9 cellular contexts compared by ENCODE assay signal in the genomic region with DNA sequence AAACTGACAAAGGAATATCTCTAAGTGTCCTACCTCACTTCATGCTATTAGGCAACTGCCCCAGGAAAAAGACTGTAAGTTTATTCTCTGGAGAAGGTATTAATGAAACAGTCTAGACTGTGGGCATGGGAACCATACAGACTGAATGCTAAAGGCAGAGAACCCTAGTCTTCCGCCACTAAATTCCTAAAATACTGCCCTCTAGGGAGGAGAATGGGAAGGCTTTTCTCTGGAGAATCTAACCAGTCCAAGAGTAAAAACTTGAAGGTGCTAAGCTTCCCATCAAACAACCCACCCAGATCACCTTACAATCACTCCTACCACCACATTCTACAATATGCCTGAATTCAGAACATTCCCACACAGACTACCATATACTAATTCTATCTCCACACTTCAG. TPM values are rescaled to one million over a fixed set of nuclear protein-coding genes. Genes with fewer than 3 reads are reported as not detected.
DNase-seq lines count a peak whose midpoint lies in the region; ATAC-seq, FAIRE-seq and TF ChIP-seq lines count a peak whose summit lies in the region.
"Had no signal": no experiment of that assay in that cellular context is flagged by ENCODE, and none has a peak within 500 bp of the region (broad histone marks: within the 10 kb centered on the region; RNA-seq: fewer than 3 reads in every experiment).

No MANE protein-coding gene starts in this region.

- POLR2A ChIA-PET in K562 (lab: Yijun Ruan, JAX) = interaction anchor here (0.6 to 2.0 kb wide), 2 partner anchors 10 to 34 kb away, joined by 3 to 10 read pairs; no protein-coding TSS in a partner anchor

- ATAC-seq in K562 = peak; percentile 65

- no peaks in the 10 kb centered on the region for H3K9me3 ChIP-seq in K562 (replicated peaks; ENCODE audit: control insufficient read depth, insufficient read depth, low read depth, low read length)
- no peaks in the 10 kb centered on the region for H3K9me3 ChIP-seq in neural cell (ENCODE audit: low read length)
- no peaks in the 10 kb centered on the region for H3K9me3 ChIP-seq in vagina

- no peak overlapping the region for H3K27ac ChIP-seq in K562 (ENCODE audit: extremely low read depth, low read depth, low read length)
- H3K27ac ChIP-seq in neural cell (ENCODE audit: low read length) = no peak overlapping the region
- no peak overlapping the region for H3K27ac ChIP-seq in vagina

- no peak for TF ChIP-seq POLR2A in K562 (conservative IDR thresholded peaks at IDR 0.05)
- no peak for TF ChIP-seq POLR2A in vagina (IDR thresholded peaks at IDR 0.05)

- H3K9me1 ChIP-seq in K562 (ENCODE audit: control insufficient read depth, insufficient read depth, low read length) = no peaks in the 10 kb centered on the region

- peaks cover 21% of the 10 kb centered on the region; the same call in 2 of the 3 replicates for H3K36me3 ChIP-seq in K562 (ENCODE audit: control insufficient read depth, insufficient read depth, low read length)
- no peaks in the 10 kb centered on the region for H3K36me3 ChIP-seq in neural cell (ENCODE audit: insufficient read depth, low read length)
- H3K36me3 ChIP-seq in vagina = peaks cover 0 to 18% of the 10 kb centered on the region in 2 donors

- H3K9ac ChIP-seq in K562 (ENCODE audit: insufficient read depth in 1 of 2, low read depth in 2 of 2, low read length in 2 of 2) = peak overlapping the region in 1 of 2 experiments; percentile 9; a peak in 1 of 4 replicates
- H3K9ac ChIP-seq in neural cell (ENCODE audit: low read length) = no peak overlapping the region

- 0 out of 2 replicates have a peak overlapping the region, but pooled peaks have one; percentile 0 for H2AFZ ChIP-seq in K562 (ENCODE audit: low read depth, low read length)
- H2AFZ ChIP-seq in neural cell (ENCODE audit: low read depth, low read length) = no peak overlapping the region

- no peak for TF ChIP-seq EP300 in K562 (IDR thresholded peaks at IDR 0.05; ENCODE audit: low read length)
- TF ChIP-seq EP300 in neural cell (conservative IDR thresholded peaks at IDR 0.05; ENCODE audit: poor library complexity, severe bottlenecking) = no peak

- CTCF ChIA-PET in K562 (lab: Yijun Ruan, JAX; ENCODE audit: low intra/inter-chr PET ratio) = no interaction called here

- H3K4me2 ChIP-seq in K562 (ENCODE audit: insufficient read depth, low read length) = peak overlapping the region; percentile 15; the same call in 1 of the 2 replicates
- H3K4me2 ChIP-seq in neural cell (ENCODE audit: low read length) = no peak overlapping the region

- TF ChIP-seq RAD21 in K562 (CRISPR knock-in tag; conservative IDR thresholded peaks at IDR 0.05 in 1 of 2, IDR thresholded peaks at IDR 0.05 in 1 of 2) (peak; percentile 11 to 33; a peak in 2 of 4 replicates), neural cell (conservative IDR thresholded peaks at IDR 0.05) (no peak)

- intact Hi-C loops in K562 (cut with micrococcal nuclease) (no loop called here), vagina (cut with DNase I) (no loop called here)

- no peaks in the 10 kb centered on the region for H4K20me1 ChIP-seq in K562 (replicated peaks; ENCODE audit: control insufficient read depth, insufficient read depth, low read length)
- H4K20me1 ChIP-seq in neural cell (ENCODE audit: insufficient read depth) = no peaks in the 10 kb centered on the region

- in situ Hi-C loops in K562 (cut with MboI) = no loop called here

- H3K27me3 ChIP-seq in K562 (ENCODE audit: control insufficient read depth in 2 of 2, insufficient read depth in 2 of 2, low read length in 2 of 2) (no peaks in the 10 kb centered on the region), neural cell (ENCODE audit: insufficient read depth, low read depth, low read length) (no peaks in the 10 kb centered on the region), vagina (no peaks in the 10 kb centered on the region)

- no peak overlapping the region for H3K4me3 ChIP-seq in K562
- no peak overlapping the region for H3K4me3 ChIP-seq in neural cell (ENCODE audit: low read length)
- no peak overlapping the region for H3K4me3 ChIP-seq in vagina

- peak; percentile 79 for FAIRE-seq in K562 (lab: Jason Lieb, UNC)

- no TSS peak for BruUV-seq in K562 (replicated peaks; lab: Mats Ljungman, UMichigan)

- TF ChIP-seq CTCF in K562 (IDR thresholded peaks at IDR 0.05 in 2 of 3, conservative IDR thresholded peaks at IDR 0.05 in 1 of 3; ENCODE audit: insufficient read depth in 2 of 3, low read depth in 1 of 3, low read length in 3 of 3) = peak; percentile 45 to 75 (median 67); a peak in 5 of 6 replicates
- peak; percentile 29 for TF ChIP-seq CTCF in neural cell (IDR thresholded peaks at IDR 0.05; ENCODE audit: poor library complexity, severe bottlenecking)
- TF ChIP-seq CTCF in vagina (IDR thresholded peaks at IDR 0.05) = no peak

- peak; percentile 43 for DNase-seq in EH (ENCODE audit: low read depth)
- peak; percentile 27 to 47 for DNase-seq in Kasumi-1 (lab: John Stamatoyannopoulos, UW)
- DNase-seq in K562 (ENCODE audit: extremely low read depth in 1 of 4, low spot score in 3 of 4) = peak; percentile 55 to 67 (median 56)
- no peak for DNase-seq in vagina (ENCODE audit: extremely low spot score in 2 of 2)
- no peak for DNase-seq in stimulated activated naive CD4-positive, alpha-beta T cell treated with Interleukin-2 at 50 U/mL for 16 hours (lab: John Stamatoyannopoulos, UW)
- DNase-seq in NCI-H1048 (lab: John Stamatoyannopoulos, UW) = no peak
- DNase-seq: activated naive CD4-positive, alpha-beta T cell treated with anti-CD3 and anti-CD28 coated beads, Interleukin-2, amount 50 U/mL, for 16 hours; NCI-H524 treated with DMSO at 0.1 percent for 48 hours had no signal

- H3K9me2 ChIP-seq in neural cell (ENCODE audit: insufficient read depth, low read length) = no peaks in the 10 kb centered on the region

- 25% methylated on average over 1 of the region's 1 CpG for WGBS in K562 (ENCODE audit: insufficient coverage, low coverage, missing lambda C conversion rate)

- H3K4me1 ChIP-seq in K562 (replicated peaks in 1 of 2; ENCODE audit: control insufficient read depth in 2 of 2, insufficient read depth in 2 of 2, low read length in 2 of 2) (peaks cover 0 to 16% of the 10 kb centered on the region in 2 experiments; a peak in 2 of 5 replicates), vagina (peaks cover 15% of the 10 kb centered on the region)

- peaks cover 43% of the 10 kb centered on the region for H3K79me2 ChIP-seq in K562 (ENCODE audit: control insufficient read depth, insufficient read depth, low read length)
- H3K79me2 ChIP-seq in neural cell (replicated peaks; ENCODE audit: insufficient read depth, low read length) = no peaks in the 10 kb centered on the region

- no peaks in the 10 kb centered on the region for H3F3A ChIP-seq in neural cell (ENCODE audit: insufficient read depth, low read length, poor library complexity, severe bottlenecking)

TF ChIP-seq in K562, 482 proteins besides CTCF, POLR2A, EP300 and RAD21 (continues in another document):
- TF ChIP-seq EHMT2 (IDR thresholded peaks at IDR 0.05) (0 out of 2 replicates have a peak, but pooled peaks have one; percentile 53), RFX1 (IDR thresholded peaks at IDR 0.05) (peak; percentile 34; the same call in 1 of the 2 replicates), C11orf30 (IDR thresholded peaks at IDR 0.05; ENCODE audit: low read depth) (no peak)

TF ChIP-seq in neural cell, 6 proteins besides CTCF, POLR2A, EP300 and RAD21:
- TF ChIP-seq MXI1 (conservative IDR thresholded peaks at IDR 0.05; ENCODE audit: poor library complexity, severe bottlenecking) = no peak

RNA-seq across cellular contexts. Expression of a gene that starts 3.4 kb away (rescaled TPM):
- total RNA-seq in K562 (2011; cell fraction: chromatin; rRNA removed; ENCODE audit: low replicate concordance) = 17.6 and 65.7 TPM in 2 replicates
- total RNA-seq in K562 (2011; cell fraction: nucleolus; rRNA removed) = 9.3 and 12.1 TPM in 2 replicates
- 18.6 and 21.4 TPM in 2 replicates for total RNA-seq in K562 (2011; cell fraction: nucleoplasm; rRNA removed)
- total RNA-seq in K562 (2014; rRNA removed) (14.7 and 16.1 TPM in 2 replicates), K562 (2014; rRNA removed; fragmentation: Illumina TruSeq; extraction: Trizol) (23.2 and 28.0 TPM in 2 replicates), K562 (2015; rRNA removed; fragmentation: Illumina TruSeq; extraction: Trizol) (19.5 and 21.3 TPM in 2 replicates), K562 (2021) (13.0 and 14.6 TPM in 2 replicates), vagina (9.1 TPM)
- polyA plus RNA-seq in K562 (2011; rRNA removed) (9.4 and 12.6 TPM in 2 replicates), K562 (2014; fragmentation: Illumina TruSeq; extraction: Trizol) (12.5 and 15.5 TPM in 2 replicates), K562 (2014; fragmentation: Nextera tagmentation; extraction: Ambion mirVana) (10 to 100 TPM in 1 of 2 experiments, 1 to 10 TPM in 1; 6.9 to 16.2 TPM), K562 (2014; rRNA removed) (7.8 and 8.3 TPM in 2 replicates), neural cell (3.7 and 5.3 TPM in 2 replicates)
- 2.2 and 4.4 TPM in 2 replicates for polyA plus RNA-seq in K562 (2011; cell fraction: cytosol; rRNA removed)
- polyA plus RNA-seq in K562 (2011; cell fraction: nucleus; rRNA removed) = 7.7 and 10.2 TPM in 2 replicates
- polyA plus RNA-seq in K562 (2012) = 8.7 and 10.8 TPM in 2 replicates
- 44.2 and 47.9 TPM in 2 replicates for polyA minus RNA-seq in K562 (2011; rRNA and poly(A)+ RNA removed)
- 8.1 and 12.8 TPM in 2 replicates for polyA minus RNA-seq in K562 (2011; cell fraction: cytosol; rRNA and poly(A)+ RNA removed)
- 27.5 and 45.9 TPM in 2 replicates for polyA minus RNA-seq in K562 (2011; cell fraction: nucleus; rRNA and poly(A)+ RNA removed)
- polyA minus RNA-seq in neural cell = 47.2 and 52.1 TPM in 2 replicates

RNA-seq across cellular contexts. Expression of a gene that starts 43.8 kb away (rescaled TPM):
- total RNA-seq in K562 (2011; cell fraction: chromatin; rRNA removed; ENCODE audit: low replicate concordance) = 0.86 and 1.5 TPM in 2 replicates
- 0.67 and 1.2 TPM in 2 replicates for total RNA-seq in K562 (2011; cell fraction: nucleolus; rRNA removed)
- total RNA-seq in K562 (2011; cell fraction: nucleoplasm; rRNA removed) = 0.92 and 1.0 TPM in 2 replicates
- total RNA-seq in K562 (2014; rRNA removed) (0.18 and 0.20 TPM in 2 replicates), K562 (2014; rRNA removed; fragmentation: Illumina TruSeq; extraction: Trizol) (0.11 and 0.48 TPM in 2 replicates), K562 (2015; rRNA removed; fragmentation: Illumina TruSeq; extraction: Trizol) (0.41 and 0.69 TPM in 2 replicates), K562 (2021) (0.58 and 1.0 TPM in 2 replicates), vagina (11.8 TPM)
- polyA plus RNA-seq in K562 (2011; rRNA removed) (0.19 and 0.21 TPM in 2 replicates), K562 (2014; fragmentation: Illumina TruSeq; extraction: Trizol) (0.22 and 0.33 TPM in 2 replicates), K562 (2014; fragmentation: Nextera tagmentation; extraction: Ambion mirVana) (under 1 TPM in 1 of 2 experiments, not detected in 1; 0.06 TPM), K562 (2014; rRNA removed) (0.26 and 0.48 TPM in 2 replicates), neural cell (5.4 and 6.6 TPM in 2 replicates)
- polyA plus RNA-seq in K562 (2011; cell fraction: cytosol; rRNA removed) = 0.06 and 0.15 TPM in 2 replicates
- 0.29 and 0.67 TPM in 2 replicates for polyA plus RNA-seq in K562 (2011; cell fraction: nucleus; rRNA removed)
- polyA plus RNA-seq in K562 (2012) = 0.17 and 1.1 TPM in 2 replicates
- 0.18 TPM in 2 replicates for polyA minus RNA-seq in K562 (2011; rRNA and poly(A)+ RNA removed)
- not detected in 2 replicates for polyA minus RNA-seq in K562 (2011; cell fraction: cytosol; rRNA and poly(A)+ RNA removed)
- polyA minus RNA-seq in K562 (2011; cell fraction: nucleus; rRNA and poly(A)+ RNA removed) = 0.33 and 0.54 TPM in 2 replicates
- polyA minus RNA-seq in neural cell = 13.6 and 13.9 TPM in 2 replicates

Comparison
In these comparisons a context has a peak if more than half of its experiments do, and no peak if none do; other contexts are left out.
1. DNase-seq: peak in EH (single experiment), Kasumi-1 (2 of 2) and K562 (4 of 4); none in vagina (0 of 2), stimulated activated naive CD4-positive, alpha-beta T cell treated with Interleukin-2 at 50 U/mL for 16 hours (single experiment) and NCI-H1048 (single experiment).
2. CTCF ChIP-seq: peak in K562 (3 of 3) and neural cell (single experiment); none in vagina (0 of 3).